ENCODE assay signal across 10 cellular contexts in genomic region chr3:142987707-142988106, GRCh38. TPM values are rescaled to one million over a fixed set of nuclear protein-coding genes. Genes with fewer than 3 reads are reported as not detected.
DNase-seq lines count a peak whose midpoint lies in the region; ATAC-seq, FAIRE-seq and TF ChIP-seq lines count a peak whose summit lies in the region.
"Had no signal": no experiment of that assay in that cellular context is flagged by ENCODE, and none has a peak within 500 bp of the region (broad histone marks: within the 10 kb centered on the region; RNA-seq: fewer than 3 reads in every experiment).

No MANE protein-coding gene starts in this region.

- peaks cover 6% of the 10 kb centered on the region for H3K4me1 ChIP-seq in ACC112 (ENCODE audit: control insufficient read depth, insufficient read depth, low read length, unreplicated experiment)
- peaks cover 0 to 15% (median 0%) of the 10 kb centered on the region in 9 donors for H3K4me1 ChIP-seq in heart right ventricle
- H3K4me1 ChIP-seq in uterus = no peaks in the 10 kb centered on the region

- H2AFZ ChIP-seq in ACC112 (ENCODE audit: low read length, unreplicated experiment) = peak overlapping the region; percentile 82

- ATAC-seq in GM19463 (IDR thresholded peaks at IDR 0.05; ENCODE audit: unreplicated experiment) (peak; percentile 67), heart right ventricle (peak; percentile 74 to 86 (median 84)), GM21526 (IDR thresholded peaks at IDR 0.05; ENCODE audit: low FRiP score, unreplicated experiment) (no peak)

- 6 to 10% methylated on average over 7 of the region's 7 CpGs for WGBS in heart right ventricle, 2 donors

- H3K79me2 ChIP-seq in ACC112 (ENCODE audit: control insufficient read depth, insufficient read depth, low read length, unreplicated experiment) = no peaks in the 10 kb centered on the region

- no peak for FAIRE-seq in frontal cortex (lab: Jason Lieb, UNC)

- H3K27ac ChIP-seq in ACC112 (ENCODE audit: low read depth, low read length) = no peak overlapping the region; the same call in 1 of the 2 replicates
- H3K27ac ChIP-seq in heart right ventricle = peak overlapping the region in 9 of 10 donors; percentile 9 to 68 (median 55)
- no peak overlapping the region for H3K27ac ChIP-seq in uterus

- H3K27me3 ChIP-seq in ACC112 (ENCODE audit: insufficient read depth, low read length) (no peaks in the 10 kb centered on the region), heart right ventricle (no peaks in the 10 kb centered on the region), uterus (no peaks in the 10 kb centered on the region)

- intact Hi-C loops in heart right ventricle (cut with DNase I) (loop anchor here in 4 of 10 donors (2.0 to 10.0 kb wide), 4 partner anchors 60 to 390 kb away; partner anchors contain the start of gene PLS1 (in 1 of the 4)), uterus (cut with DNase I; ENCODE audit: low total_unique reads) (no loop called here)

- TF ChIP-seq POLR2A in uterus (IDR thresholded peaks at IDR 0.05) = no peak

- H3K4me3 ChIP-seq in ACC112 (ENCODE audit: low read depth, low read length) (no peak overlapping the region), heart right ventricle (peak overlapping the region in 3 of 10 donors; percentile 0 to 5 (median 2)), uterus (no peak overlapping the region)

- DNase-seq in NCI-H69 (lab: John Stamatoyannopoulos, UW) (peak; percentile 12), heart right ventricle (peak in 1 of 2 donors; percentile 22), uterus (no peak), UCSD-AML1 (lab: John Stamatoyannopoulos, UW; ENCODE audit: unreplicated experiment) (no peak), frontal cortex (ENCODE audit: low spot score in 2 of 2) (no peak)
- DNase-seq: T1000 had no signal

- H3K9me3 ChIP-seq in heart right ventricle (no peaks in the 10 kb centered on the region), uterus (no peaks in the 10 kb centered on the region)

- TF ChIP-seq CTCF in heart right ventricle (IDR thresholded peaks at IDR 0.05) (no peak), uterus (IDR thresholded peaks at IDR 0.05) (no peak)

- no peaks in the 10 kb centered on the region for H3K36me3 ChIP-seq in ACC112 (ENCODE audit: insufficient read depth, low read length)
- H3K36me3 ChIP-seq in heart right ventricle = no peaks in the 10 kb centered on the region
- no peaks in the 10 kb centered on the region for H3K36me3 ChIP-seq in uterus

RNA-seq across cellular contexts. Expression of gene U2SURP, which starts 13.7 kb away (rescaled TPM):
- total RNA-seq in heart right ventricle (10 to 100 TPM; 35.8 to 49.3 (median 40.2) TPM), uterus (100 to 1,000 TPM in 2 of 4 donors, 10 to 100 TPM in 2; 43.3 to 178 (median 87.2) TPM), frontal cortex (107 TPM)
- polyA plus RNA-seq in heart right ventricle = 10 to 100 TPM; 14.1 to 47.4 TPM

RNA-seq across cellular contexts. Expression of gene PAQR9, which starts 24.2 kb away (rescaled TPM):
- total RNA-seq in heart right ventricle = 10 to 100 TPM in 9 of 10 donors, 1 to 10 TPM in 1; 9.7 to 18.4 (median 15.4) TPM
- polyA plus RNA-seq in heart right ventricle = 1 to 10 TPM; 3.9 to 5.1 TPM
- total RNA-seq in uterus = under 1 TPM in 1 of 4 donors, not detected in 3; 0.14 TPM
- total RNA-seq in frontal cortex = 2.4 TPM
- total RNA-seq: CD4-positive, CD25-positive, alpha-beta regulatory T cell had no signal
- polyA plus RNA-seq: CD4-positive, CD25-positive, alpha-beta regulatory T cell had no signal

Comparison
In these comparisons a context has a peak if more than half of its experiments do, and no peak if none do; other contexts are left out.
1. H3K27ac ChIP-seq: peak in heart right ventricle (9 of 10); none in ACC112 (single experiment) and uterus (0 of 2).